Comparison of ENCODE assay signal across 26 cellular contexts in genomic region chr9:86923061-86923460, GRCh38. TPM values are rescaled to one million over a fixed set of nuclear protein-coding genes. Genes with fewer than 3 reads are reported as not detected.
A peak's percentile ranks its signal among the peaks of the same experiment; 100 is the strongest.
DNase-seq lines count a peak whose midpoint lies in the region; TF ChIP-seq lines count a peak whose summit lies in the region.
"Had no signal": no experiment of that assay in that cellular context is flagged by ENCODE, and none has a peak within 500 bp of the region (broad histone marks: within the 10 kb centered on the region; RNA-seq: fewer than 3 reads in every experiment).

No MANE protein-coding gene starts in this region.

- no peak overlapping the region for H2AFZ ChIP-seq in neural progenitor cell (replicated peaks)

- H3K27ac ChIP-seq in HEK293 (ENCODE audit: extremely low read depth, low read depth, low read length) (no peak overlapping the region), SK-N-MC (peak overlapping the region; percentile 26; the same call in 1 of the 2 replicates), neural progenitor cell (peak overlapping the region; percentile 48)
- H3K27ac ChIP-seq: BLaER1 had no signal

- H3K4me2 ChIP-seq in neural progenitor cell: peak overlapping the region; percentile 41
- H3K4me2 ChIP-seq: BLaER1 had no signal

- H3K27me3 Mint-ChIP-seq in nephron (ENCODE audit: low read depth) (peaks cover 4% of the 10 kb centered on the region), neural progenitor cell (ENCODE audit: insufficient read depth, low read depth) (no peaks in the 10 kb centered on the region)
- peaks cover 2% of the 10 kb centered on the region for H3K27me3 Mint-ChIP-seq in activated T-helper 2 cell treated with anti-CD3 and anti-CD28 coated beads, Interferon-gamma antibody, Interleukin-2, Interleukin-4, amounts not matched to agents 10 μg/mL and 5 μg/mL and 100 μg/mL, durations not matched to agents 14 hours and 24 hours and 36 hours (ENCODE audit: low read depth)

- H3K79me2 ChIP-seq in neural progenitor cell (ENCODE audit: low read depth): no peaks in the 10 kb centered on the region

- H3K4me1 ChIP-seq in HEK293 (ENCODE audit: control insufficient read depth, insufficient read depth, low read length) (no peaks in the 10 kb centered on the region), neural progenitor cell (peaks cover 35% of the 10 kb centered on the region)
- H3K4me1 ChIP-seq: BE2C, BLaER1 had no signal

- DNase-seq in SK-N-MC (ENCODE audit: low read depth, low spot score) (no peak), neural progenitor cell (ENCODE audit: low spot score) (peak; percentile 61), NCI-H2081 treated with DMSO at 0.1 percent for 48 hours (lab: John Stamatoyannopoulos, UW) (no peak), hypothalamus (lab: John Stamatoyannopoulos, UW) (no peak)
- DNase-seq in activated T-helper 2 cell treated with anti-CD3 and anti-CD28 coated beads, Interferon-gamma antibody, Interleukin-2, Interleukin-4, amounts not matched to agents 10 μg/mL and 5 μg/mL and 100 μg/mL, durations not matched to agents 14 hours and 24 hours and 36 hours (ENCODE audit: low spot score): no peak
- DNase-seq: 8988T; ACHN; BE2C; C1 segment of cervical spinal cord; CD4-positive, alpha-beta memory T cell; CD4-positive, CD25-positive, alpha-beta regulatory T cell; CD8-positive, alpha-beta memory T cell; COR-L47; DMS 273 treated with DMSO at 0.1 percent for 48 hours; DMS153; DMS53; DMS79; DND-41; EL; GDM1 had no signal

- H3K27ac Mint-ChIP-seq in nephron: peak overlapping the region; percentile 17 to 95 (median 24)
- peak overlapping the region; percentile 90 for H3K27ac Mint-ChIP-seq in neural progenitor cell
- H3K27ac Mint-ChIP-seq in activated T-helper 2 cell treated with anti-CD3 and anti-CD28 coated beads, Interferon-gamma antibody, Interleukin-2, Interleukin-4, amounts not matched to agents 10 μg/mL and 5 μg/mL and 100 μg/mL, durations not matched to agents 14 hours and 24 hours and 36 hours: no peak overlapping the region
- H3K27ac Mint-ChIP-seq: CD14-positive monocyte; CD4-positive, alpha-beta memory T cell; CD4-positive, CD25-positive, alpha-beta regulatory T cell; CD8-positive, alpha-beta memory T cell had no signal

- CTCF ChIA-PET in HEK293 (lab: Yijun Ruan, JAX): interaction anchor here (0.5 kb wide), 1 partner anchor 168 kb away, joined by 3 read pairs; no protein-coding TSS in a partner anchor

- H3K9me3 ChIP-seq in HEK293 (ENCODE audit: control insufficient read depth, insufficient read depth, low read depth, low read length): no peaks in the 10 kb centered on the region
- no peaks in the 10 kb centered on the region for H3K9me3 ChIP-seq in SK-N-MC (ENCODE audit: low read depth, low read length)
- H3K9me3 ChIP-seq in neural progenitor cell (ENCODE audit: low read depth): no peaks in the 10 kb centered on the region
- H3K9me3 ChIP-seq: BE2C, BLaER1 had no signal

- H3K4me3 Mint-ChIP-seq in nephron: peak overlapping the region in 1 of 3 experiments; percentile 2
- peak overlapping the region; percentile 47 for H3K4me3 Mint-ChIP-seq in neural progenitor cell
- H3K4me3 Mint-ChIP-seq in activated T-helper 2 cell treated with anti-CD3 and anti-CD28 coated beads, Interferon-gamma antibody, Interleukin-2, Interleukin-4, amounts not matched to agents 10 μg/mL and 5 μg/mL and 100 μg/mL, durations not matched to agents 14 hours and 24 hours and 36 hours (ENCODE audit: low read depth): no peak overlapping the region
- H3K4me3 Mint-ChIP-seq: CD14-positive monocyte; CD4-positive, alpha-beta memory T cell; CD4-positive, CD25-positive, alpha-beta regulatory T cell; CD8-positive, alpha-beta memory T cell had no signal

- H3K36me3 ChIP-seq in HEK293 (ENCODE audit: control insufficient read depth in 2 of 2, insufficient read depth in 1 of 2, low read length in 2 of 2) (no peaks in the 10 kb centered on the region), SK-N-MC (ENCODE audit: insufficient read depth, low read length) (no peaks in the 10 kb centered on the region), neural progenitor cell (no peaks in the 10 kb centered on the region)
- H3K36me3 ChIP-seq: BE2C, BLaER1 had no signal

- peaks cover 13% of the 10 kb centered on the region for H3F3A ChIP-seq in neural progenitor cell (ENCODE audit: low read depth)

- POLR2A ChIA-PET in HEK293 (lab: Yijun Ruan, JAX): no interaction called here

- H3K36me3 Mint-ChIP-seq in nephron (ENCODE audit: low read depth): peaks cover 3% of the 10 kb centered on the region
- no peaks in the 10 kb centered on the region for H3K36me3 Mint-ChIP-seq in neural progenitor cell
- H3K36me3 Mint-ChIP-seq in activated T-helper 2 cell treated with anti-CD3 and anti-CD28 coated beads, Interferon-gamma antibody, Interleukin-2, Interleukin-4, amounts not matched to agents 10 μg/mL and 5 μg/mL and 100 μg/mL, durations not matched to agents 14 hours and 24 hours and 36 hours (ENCODE audit: low read depth): no peaks in the 10 kb centered on the region
- H3K36me3 Mint-ChIP-seq: CD14-positive monocyte; CD4-positive, alpha-beta memory T cell; CD4-positive, CD25-positive, alpha-beta regulatory T cell; CD8-positive, alpha-beta memory T cell had no signal

- no peak overlapping the region for H3K4me3 ChIP-seq in HEK293 (ENCODE audit: low read depth, low read length)
- H3K4me3 ChIP-seq in SK-N-MC: no peak overlapping the region
- H3K4me3 ChIP-seq in neural progenitor cell: no peak overlapping the region
- H3K4me3 ChIP-seq: BLaER1, GM12878 had no signal

- H3K4me1 Mint-ChIP-seq in nephron (peaks cover 47% of the 10 kb centered on the region), neural progenitor cell (peaks cover 51% of the 10 kb centered on the region)
- H3K4me1 Mint-ChIP-seq in activated T-helper 2 cell treated with anti-CD3 and anti-CD28 coated beads, Interferon-gamma antibody, Interleukin-2, Interleukin-4, amounts not matched to agents 10 μg/mL and 5 μg/mL and 100 μg/mL, durations not matched to agents 14 hours and 24 hours and 36 hours (ENCODE audit: low read depth): no peaks in the 10 kb centered on the region
- H3K4me1 Mint-ChIP-seq: CD14-positive monocyte; CD4-positive, CD25-positive, alpha-beta regulatory T cell; CD8-positive, alpha-beta memory T cell had no signal

- TF ChIP-seq CTCF in HEK293 (tag by site-specific recombination; IDR thresholded peaks at IDR 0.05) (no peak), nephron (IDR thresholded peaks at IDR 0.05; ENCODE audit: unreplicated experiment in 3 of 3) (no peak), neural progenitor cell (IDR thresholded peaks at IDR 0.05) (no peak)

- no peaks in the 10 kb centered on the region for H3K27me3 ChIP-seq in neural progenitor cell
- H3K27me3 ChIP-seq: BE2C, BLaER1 had no signal

- H3K9ac ChIP-seq in SK-N-MC (ENCODE audit: insufficient read length) (peak overlapping the region; percentile 9), neural progenitor cell (no peak overlapping the region)
- H3K9ac ChIP-seq: BLaER1 had no signal

- no peaks in the 10 kb centered on the region for H4K20me1 ChIP-seq in neural progenitor cell (ENCODE audit: low read depth)
- H4K20me1 ChIP-seq: BLaER1 had no signal

- H3K9me3 Mint-ChIP-seq in nephron: peaks cover 3% of the 10 kb centered on the region
- peaks cover 2% of the 10 kb centered on the region for H3K9me3 Mint-ChIP-seq in neural progenitor cell
- no peaks in the 10 kb centered on the region for H3K9me3 Mint-ChIP-seq in activated T-helper 2 cell treated with anti-CD3 and anti-CD28 coated beads, Interferon-gamma antibody, Interleukin-2, Interleukin-4, amounts not matched to agents 10 μg/mL and 5 μg/mL and 100 μg/mL, durations not matched to agents 14 hours and 24 hours and 36 hours
- H3K9me3 Mint-ChIP-seq: CD4-positive, CD25-positive, alpha-beta regulatory T cell; CD8-positive, alpha-beta memory T cell had no signal

- intact Hi-C loops in activated T-helper 2 cell treated with anti-CD3 and anti-CD28 coated beads, Interferon-gamma antibody, Interleukin-2, Interleukin-4, amounts not matched to agents 10 μg/mL and 5 μg/mL and 100 μg/mL, durations not matched to agents 14 hours and 24 hours and 36 hours (cut with micrococcal nuclease): no loop called here

TF ChIP-seq in HEK293, 187 proteins besides CTCF, POLR2A, EP300 and RAD21:
- TF ChIP-seq ZNF596 (tag by site-specific recombination; IDR thresholded peaks at IDR 0.05): 0 out of 2 replicates have a peak, but pooled peaks have one; percentile 11
- TF ChIP-seq KLF8 (tag by site-specific recombination; IDR thresholded peaks at IDR 0.05): no peak

RNA-seq across cellular contexts. Expression of gene GAS1, which starts 24.2 kb away (rescaled TPM):
- total RNA-seq in neural progenitor cell (ENCODE audit: low replicate concordance): 68.1 and 104 TPM in 2 replicates
- 0.32 and 0.41 TPM in 2 replicates for total RNA-seq in activated T-helper 2 cell treated with anti-CD3 and anti-CD28 coated beads, Interferon-gamma antibody, Interleukin-2, Interleukin-4, amounts not matched to agents 10 μg/mL and 5 μg/mL and 100 μg/mL, durations not matched to agents 14 hours and 24 hours and 36 hours
- total RNA-seq: G401, GM12878 had no signal

Comparison
In these comparisons a context has a peak if more than half of its experiments do, and no peak if none do; other contexts are left out.
1. RNA of gene GAS1, which starts 24.2 kb away (total RNA-seq): 68.1 to 104 TPM in neural progenitor cell; 0.32 to 0.41 TPM in activated T-helper 2 cell treated with anti-CD3 and anti-CD28 coated beads, Interferon-gamma antibody, Interleukin-2, Interleukin-4, amounts not matched to agents 10 μg/mL and 5 μg/mL and 100 μg/mL, durations not matched to agents 14 hours and 24 hours and 36 hours; every median in the first group is over 10 times any median in the second.